Comparison of ENCODE assay signal across 8 cellular contexts in genomic region chr2:156589381-156590079, GRCh38.
A peak's percentile ranks its signal among the peaks of the same experiment; 100 is the strongest.
DNase-seq lines count a peak whose midpoint lies in the region; ATAC-seq and TF ChIP-seq lines count a peak whose summit lies in the region.

No MANE protein-coding gene starts in this region.

- BruUV-seq in IMR-90 (replicated peaks; lab: Mats Ljungman, UMichigan) = no TSS peak

- H2BK5ac ChIP-seq in IMR-90 (ENCODE audit: low read depth, low read length, poor library complexity, severe bottlenecking) (no peak overlapping the region), mesendoderm (ENCODE audit: low read length) (no peak overlapping the region)

- peak; percentile 72 for TF ChIP-seq CTCF in IMR-90 (conservative IDR thresholded peaks at IDR 0.05; ENCODE audit: low read depth, low read length)
- peak in 55 of 56 donors; percentile 36 to 84 (median 70) for TF ChIP-seq CTCF in dorsolateral prefrontal cortex (IDR thresholded peaks at IDR 0.05 in 54 of 56, conservative IDR thresholded peaks at IDR 0.05 in 2 of 56; ENCODE audit: low read depth in 1 of 56, partially characterized antibody in 56 of 56)

- H4K20me1 ChIP-seq in IMR-90 (ENCODE audit: insufficient read depth, low read length) = no peaks in the 10 kb centered on the region

- no peak overlapping the region for H3K9ac ChIP-seq in IMR-90 (ENCODE audit: low read depth, low read length)
- no peak overlapping the region for H3K9ac ChIP-seq in mesendoderm (ENCODE audit: low read length)

- H2BK20ac ChIP-seq in IMR-90 (ENCODE audit: low read depth, low read length) = no peak overlapping the region

- H3K79me1 ChIP-seq in IMR-90 (ENCODE audit: low read depth in 1 of 2, low read length in 2 of 2) (no peaks in the 10 kb centered on the region), mesendoderm (ENCODE audit: low read length) (no peaks in the 10 kb centered on the region)

- dilution Hi-C loops in IMR-90 (cut with HindIII; ENCODE audit: low sequenced_read_pairs, unreplicated experiment) = no loop called here

- peak; percentile 85 for TF ChIP-seq RAD21 in IMR-90 (IDR thresholded peaks at IDR 0.05; ENCODE audit: low read length)

- H3K4ac ChIP-seq in IMR-90 (ENCODE audit: low read depth, low read length) (0 out of 2 replicates have a peak overlapping the region, but pooled peaks have one; percentile 27), mesendoderm (ENCODE audit: low read depth, low read length) (no peak overlapping the region)

- H3K14ac ChIP-seq in IMR-90 (replicated peaks; ENCODE audit: low read depth, low read length) = no peak overlapping the region

- no peak overlapping the region for H4K91ac ChIP-seq in IMR-90 (ENCODE audit: insufficient read depth, low read depth, low read length)

- no peaks in the 10 kb centered on the region for H3K9me1 ChIP-seq in IMR-90 (ENCODE audit: insufficient read depth, low read length)

- H3K4me3 ChIP-seq in IMR-90 (ENCODE audit: insufficient read depth, low read depth, low read length) (no peak overlapping the region), dorsolateral prefrontal cortex (peak overlapping the region in 24 of 59 donors; percentile 2 to 42 (median 24)), mesendoderm (ENCODE audit: low read length) (no peak overlapping the region)

- H3K18ac ChIP-seq in IMR-90 (ENCODE audit: low read depth, low read length) = no peak overlapping the region
- H3K18ac ChIP-seq in mesendoderm (ENCODE audit: low read length) = peak overlapping the region; percentile 25

- H3K36me3 ChIP-seq in IMR-90 (ENCODE audit: control insufficient read depth, insufficient read depth, low read length) = no peaks in the 10 kb centered on the region
- no peaks in the 10 kb centered on the region for H3K36me3 ChIP-seq in mesendoderm (ENCODE audit: control insufficient read depth, insufficient read depth, low read length)

- H3K27me3 ChIP-seq in IMR-90 (ENCODE audit: control insufficient read depth, insufficient read depth, low read length) = no peaks in the 10 kb centered on the region
- no peaks in the 10 kb centered on the region for H3K27me3 ChIP-seq in dorsolateral prefrontal cortex
- no peaks in the 10 kb centered on the region for H3K27me3 ChIP-seq in mesendoderm (ENCODE audit: insufficient read depth, low read length, poor library complexity)

- no peaks in the 10 kb centered on the region for H3K79me2 ChIP-seq in mesendoderm (ENCODE audit: control insufficient read depth, insufficient read depth, low read length)

- no peak overlapping the region for H2AK9ac ChIP-seq in IMR-90 (replicated peaks; ENCODE audit: low read depth, low read length, poor library complexity)

- H3K4me2 ChIP-seq in IMR-90 (ENCODE audit: low read depth, low read length) = no peak overlapping the region
- no peak overlapping the region for H3K4me2 ChIP-seq in mesendoderm (ENCODE audit: low read length)

- ATAC-seq in GM21367 (IDR thresholded peaks at IDR 0.05; ENCODE audit: unreplicated experiment) (peak; percentile 72), IMR-90 (ENCODE audit: low read depth) (peak; percentile 74)

- no peaks in the 10 kb centered on the region for H3K9me3 ChIP-seq in IMR-90 (ENCODE audit: control insufficient read depth, insufficient read depth, low read length)

- H3K23ac ChIP-seq in IMR-90 (ENCODE audit: low read depth, low read length) = no peak overlapping the region
- H3K23ac ChIP-seq in mesendoderm (ENCODE audit: low read length) = no peak overlapping the region

- H3K4me1 ChIP-seq in IMR-90 (ENCODE audit: control insufficient read depth, insufficient read depth, low read length) = no peaks in the 10 kb centered on the region
- peaks cover 2% of the 10 kb centered on the region for H3K4me1 ChIP-seq in mesendoderm (ENCODE audit: control insufficient read depth, low read depth, low read length)

- H2BK15ac ChIP-seq in IMR-90 (ENCODE audit: low read depth, low read length) (no peak overlapping the region), mesendoderm (replicated peaks; ENCODE audit: low read depth) (no peak overlapping the region)

- TF ChIP-seq POLR2A in IMR-90 (IDR thresholded peaks at IDR 0.05; ENCODE audit: low read depth, low read length) = no peak

- peak; percentile 22 to 27 for DNase-seq in activated CD4-positive, alpha-beta T cell treated with anti-CD3 and anti-CD28 coated beads for 4 hours
- no peak for DNase-seq in activated CD4-positive, alpha-beta T cell treated with anti-CD3 and anti-CD28 coated beads for 48 hours
- peak; percentile 62 for DNase-seq in IMR-90
- DNase-seq in RPMI8226 = peak; percentile 49
- no peak for DNase-seq in dorsolateral prefrontal cortex
- DNase-seq in mesendoderm = peak; percentile 52
- DNase-seq in mucosa of gallbladder (ENCODE audit: low spot score) = no peak

- in situ Hi-C loops in IMR-90 (cut with MboI; ENCODE audit: low sequenced_read_pairs) = loop anchor here (10.0 to 25.0 kb wide), 3 partner anchors 252 to 1202 kb away; partner anchors contain the start of gene NR4A2

- H3K27ac ChIP-seq in IMR-90 (ENCODE audit: insufficient read depth, low read length) = no peak overlapping the region
- peak overlapping the region in 15 of 59 donors; percentile 1 to 63 (median 34) for H3K27ac ChIP-seq in dorsolateral prefrontal cortex
- no peak overlapping the region for H3K27ac ChIP-seq in mesendoderm (ENCODE audit: low read depth, low read length)

- intact Hi-C loops in IMR-90 (cut with micrococcal nuclease) (loop anchor here (1.0 to 5.0 kb wide), 6 partner anchors 189 to 1213 kb away; no protein-coding TSS in a partner anchor), dorsolateral prefrontal cortex (cut with DNase I) (loop anchor here (2.0 to 10.0 kb wide), 7 partner anchors 152 to 1212 kb away; partner anchors contain the start of gene GPD2 (in 1 of the 2))

- H4K8ac ChIP-seq in IMR-90 (ENCODE audit: low read depth in 2 of 2, low read length in 2 of 2) (no peak overlapping the region), mesendoderm (ENCODE audit: low read depth, low read length) (no peak overlapping the region)

- CTCF ChIA-PET in IMR-90 (lab: Yijun Ruan, JAX) = interaction anchor here (0.6 to 2.8 kb wide), 8 partner anchors 36 to 658 kb away, joined by 3 to 20 read pairs (median 3); no protein-coding TSS in a partner anchor

- POLR2A ChIA-PET in IMR-90 (lab: Charles Lee; ENCODE audit: unreplicated experiment) = no interaction called here

- H2AK5ac ChIP-seq in IMR-90 (ENCODE audit: low read depth, low read length) (no peak overlapping the region), mesendoderm (ENCODE audit: low read length) (no peak overlapping the region)

- H4K5ac ChIP-seq in IMR-90 (ENCODE audit: low read depth, low read length) (no peak overlapping the region), mesendoderm (ENCODE audit: low read length) (peak overlapping the region; percentile 17)

- H3K56ac ChIP-seq in IMR-90 (ENCODE audit: extremely low read depth, insufficient read depth, low read length) (no peak overlapping the region), mesendoderm (ENCODE audit: low read length) (no peak overlapping the region)

- no peak overlapping the region for H2AFZ ChIP-seq in IMR-90 (replicated peaks; ENCODE audit: low read length, poor library complexity)

- H2BK120ac ChIP-seq in IMR-90 (ENCODE audit: low read depth, low read length) = no peak overlapping the region
- no peak overlapping the region for H2BK120ac ChIP-seq in mesendoderm (ENCODE audit: low read depth, low read length)

- 100% methylated on average over 2 of the region's 10 CpGs; no CpG with 5 or more reads in 1 of the 2 experiments for WGBS in IMR-90 (ENCODE audit: extremely low coverage in 2 of 2, insufficient read length in 1 of 2), 2 experiments
- no CpG with 5 or more reads among the region's 10 CpGs for WGBS in mesendoderm (ENCODE audit: extremely low coverage, insufficient coverage, low lambda C conversion rate)

TF ChIP-seq in IMR-90, 13 proteins besides CTCF, POLR2A, EP300 and RAD21:
- TF ChIP-seq CEBPB (IDR thresholded peaks at IDR 0.05; ENCODE audit: low read depth, low read length) = no peak
- TF ChIP-seq SMC3 (IDR thresholded peaks at IDR 0.05; ENCODE audit: low read depth, low read length) = peak; percentile 79

Comparison
In these comparisons a context has a peak if more than half of its experiments do, and no peak if none do; other contexts are left out.
1. DNase-seq: peak in activated CD4-positive, alpha-beta T cell treated with anti-CD3 and anti-CD28 coated beads for 4 hours (2 of 2), IMR-90 (single experiment), RPMI8226 (single experiment) and mesendoderm (single experiment); none in activated CD4-positive, alpha-beta T cell treated with anti-CD3 and anti-CD28 coated beads for 48 hours (single experiment), dorsolateral prefrontal cortex (0 of 10) and mucosa of gallbladder (single experiment).